6 cellular contexts compared by ENCODE assay signal in genomic region chr1:15306352-15306751, GRCh38. TPM values are rescaled to one million over a fixed set of nuclear protein-coding genes. Genes with fewer than 3 reads are reported as not detected.
"Had no signal": no experiment of that assay in that cellular context is flagged by ENCODE, and none has a peak within 500 bp of the region (broad histone marks: within the 10 kb centered on the region; RNA-seq: fewer than 3 reads in every experiment).

No MANE protein-coding gene starts in this region.

RNA-seq across cellular contexts. Expression of gene FHAD1, which starts 59.3 kb away (rescaled TPM):
- total RNA-seq: activated T-helper 1 cell treated with anti-CD3 and anti-CD28 coated beads, Interleukin-12 subunit alpha, Interleukin-12 subunit beta, Interleukin-2, Interleukin-4 antibody, amounts not matched to agents 30 ng/mL and 10 ng/mL and 1 ng/mL, durations not matched to agents 14 hours and 24 hours and 36 hours; activated T-helper 17 cell treated with anti-CD3 and anti-CD28 coated beads, Interleukin-2, amount 50 U/mL, for 72 hours; activated T-helper 2 cell treated with anti-CD3 and anti-CD28 coated beads, Interferon-gamma antibody, Interleukin-2, Interleukin-4, amounts not matched to agents 10 μg/mL and 5 μg/mL and 100 μg/mL, durations not matched to agents 14 hours and 24 hours and 36 hours; ascending aorta; bronchial epithelial cell; chondrocyte had no signal
